8 cellular contexts compared by ENCODE assay signal in the genomic region with DNA sequence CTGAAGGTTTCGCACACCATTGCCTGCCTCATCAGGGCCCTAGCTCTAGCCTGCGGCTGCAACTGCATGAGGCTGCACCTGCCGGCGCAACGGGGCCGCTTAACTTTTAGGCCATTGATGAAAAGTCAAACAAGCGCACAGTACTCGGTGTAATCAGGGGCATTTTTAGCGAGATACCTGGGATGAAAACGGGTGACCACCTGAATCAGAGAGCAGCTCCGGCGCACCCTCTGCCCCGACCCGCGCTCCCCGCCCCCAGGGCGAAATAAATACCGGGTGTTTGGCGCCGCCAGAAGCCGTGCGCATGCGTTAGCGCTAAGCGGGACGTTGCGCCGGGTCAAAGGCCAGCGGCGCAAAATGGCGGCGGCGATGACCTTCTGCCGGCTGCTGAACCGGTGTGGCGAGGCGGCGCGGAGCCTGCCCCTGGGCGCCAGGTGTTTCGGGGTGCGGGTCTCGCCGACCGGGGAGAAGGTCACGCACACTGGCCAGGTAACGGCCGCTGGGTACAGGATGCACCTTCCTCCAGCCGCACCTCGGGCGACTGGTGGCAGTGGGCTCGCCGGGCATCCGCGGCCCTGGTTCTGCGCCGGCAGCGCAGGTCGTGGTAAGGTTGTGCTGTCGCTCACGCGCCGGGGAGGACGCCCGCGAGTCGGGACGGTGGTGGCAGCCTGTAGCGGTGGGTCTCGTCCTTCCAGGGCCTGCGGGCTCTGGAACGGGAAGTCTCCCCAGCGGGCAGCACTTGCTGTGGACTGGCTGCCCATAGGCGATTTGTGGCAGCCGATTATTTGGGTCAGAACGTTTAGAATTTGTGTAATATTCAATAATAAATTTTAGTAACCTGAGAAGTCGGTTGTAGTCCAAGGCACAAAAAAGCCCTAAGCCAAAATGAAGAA. TPM values are rescaled to one million over a fixed set of nuclear protein-coding genes. Genes with fewer than 3 reads are reported as not detected.
DNase-seq lines count a peak whose midpoint lies in the region; ATAC-seq and TF ChIP-seq lines count a peak whose summit lies in the region.

A gene (plus strand): TSS at position 347 of the 893 bp plus-strand sequence. CDS start 11 bp downstream, at position 358.

- H2AFZ ChIP-seq in PC-3 (ENCODE audit: low read length) = peak within 1 kb of the TSS; percentile 82

- peak within 1 kb of the TSS; percentile 95 for H3K4me2 ChIP-seq in PC-3 (ENCODE audit: low read length)

- H3K4me1 ChIP-seq in HUES6 (ENCODE audit: control insufficient read depth, insufficient read depth, low read length) (peaks cover 5% of the 10 kb centered on the region; the same call in 1 of the 2 replicates), PC-3 (ENCODE audit: insufficient read depth, low read length) (peaks cover 25% of the 10 kb centered on the region), esophagus squamous epithelium (peaks cover 9 to 66% (median 14%) of the 10 kb centered on the region in 3 donors)

- TF ChIP-seq CTCF in PC-3 (conservative IDR thresholded peaks at IDR 0.05; ENCODE audit: low read depth, low read length) (no peak), esophagus squamous epithelium (IDR thresholded peaks at IDR 0.05) (peak in 1 of 6 experiments; percentile 9)

- intact Hi-C loops in PC-3 (cut with micrococcal nuclease) (loop anchor here (2.0 kb wide), 1 partner anchor 29 kb away; no protein-coding TSS in a partner anchor), esophagus squamous epithelium (cut with DNase I) (no loop called here)

- no peaks in the 10 kb centered on the region for H3F3A ChIP-seq in PC-3 (ENCODE audit: low read length, unreplicated experiment)

- H3K9me3 ChIP-seq in HUES6 (ENCODE audit: control insufficient read depth, insufficient read depth, low read depth, low read length) (no peaks in the 10 kb centered on the region), PC-3 (ENCODE audit: low read length) (no peaks in the 10 kb centered on the region), esophagus squamous epithelium (no peaks in the 10 kb centered on the region)

- peak in 2 of 4 donors; percentile 24 to 72 for TF ChIP-seq POLR2A in esophagus squamous epithelium (IDR thresholded peaks at IDR 0.05)

- H3K79me2 ChIP-seq in PC-3 (ENCODE audit: low read length) = peaks cover 94% of the 10 kb centered on the region

- H3K4me3 ChIP-seq in HUES6 (ENCODE audit: low read depth, low read length) (peak within 1 kb of the TSS; percentile 98), PC-3 (ENCODE audit: low read length) (peak within 1 kb of the TSS; percentile 97), esophagus squamous epithelium (peak within 1 kb of the TSS; percentile 90 to 97 (median 94))

- peak within 1 kb of the TSS; percentile 93 for H3K27ac ChIP-seq in HUES6 (ENCODE audit: low read depth, low read length)
- H3K27ac ChIP-seq in PC-3 (ENCODE audit: low read length) = peak within 1 kb of the TSS; percentile 60
- peak within 1 kb of the TSS; percentile 91 to 93 (median 92) for H3K27ac ChIP-seq in esophagus squamous epithelium

- DNase-seq in D341Med (ENCODE audit: low spot score) (peak; percentile 87), PC-3 (peak; percentile 74), esophagus squamous epithelium (lab: John Stamatoyannopoulos, UW) (peak; percentile 28), myocyte (ENCODE audit: low read depth) (peak; percentile 81)
- peak; percentile 88 to 90 for DNase-seq in activated T-cell treated with anti-CD3 and anti-CD28 coated beads, Interleukin-2, amount 50 U/mL, for 48 hours
- DNase-seq in stimulated activated CD8-positive, alpha-beta memory T cell treated with anti-CD3 and anti-CD28 coated beads, Interleukin-7, amount 100 ng/mL, for 4 hours (ENCODE audit: low read depth in 2 of 2) = peak; percentile 36 to 79

- 0 to 1% methylated on average over 8 to 11 of the region's 77 CpGs for WGBS in esophagus squamous epithelium, 2 donors

- peak within 1 kb of the TSS; percentile 99 for H3K9ac ChIP-seq in HUES6 (ENCODE audit: low read length)
- H3K9ac ChIP-seq in PC-3 (ENCODE audit: low read length) = peak within 1 kb of the TSS; percentile 97

- no peaks in the 10 kb centered on the region for H3K27me3 ChIP-seq in HUES6 (ENCODE audit: control insufficient read depth, insufficient read depth, low read length)
- H3K27me3 ChIP-seq in PC-3 (ENCODE audit: low read length) = no peaks in the 10 kb centered on the region
- no peaks in the 10 kb centered on the region for H3K27me3 ChIP-seq in esophagus squamous epithelium

- no peaks in the 10 kb centered on the region for H3K9me2 ChIP-seq in PC-3 (replicated peaks; ENCODE audit: low read length)

- ATAC-seq in GM21390 (IDR thresholded peaks at IDR 0.05; ENCODE audit: unreplicated experiment) (peak; percentile 60), PC-3 (peak; percentile 45)

- CTCF ChIA-PET in PC-3 (lab: Charles Lee) = interaction anchor here (0.6 kb wide), 1 partner anchor 1045 kb away, joined by 3 read pairs; no protein-coding TSS in a partner anchor

- POLR2A ChIA-PET in PC-3 (lab: Charles Lee; ENCODE audit: unreplicated experiment) = no interaction called here

- peaks cover 61% of the 10 kb centered on the region for H3K36me3 ChIP-seq in HUES6 (ENCODE audit: control insufficient read depth, insufficient read depth, low read length)
- H3K36me3 ChIP-seq in PC-3 (ENCODE audit: low read depth, low read length) = peaks cover 54% of the 10 kb centered on the region
- H3K36me3 ChIP-seq in esophagus squamous epithelium = peaks cover 8 to 63% (median 38%) of the 10 kb centered on the region in 3 donors

- peaks cover 12% of the 10 kb centered on the region; the same call in 1 of the 2 replicates for H4K20me1 ChIP-seq in PC-3 (ENCODE audit: low read length)

- no TSS peak for BruUV-seq in PC-3 (replicated peaks; lab: Mats Ljungman, UMichigan)

RNA-seq across cellular contexts. Expression of the gene that starts here (rescaled TPM):
- total RNA-seq in PC-3 (2014; rRNA removed) (104 and 144 TPM in 2 replicates), esophagus squamous epithelium (10 to 100 TPM; 36.1 to 72.7 (median 57.3) TPM), myocyte (45.0 and 63.0 TPM in 2 replicates)
- 119 TPM for polyA plus RNA-seq in myocyte (2012)

Comparison
In these comparisons a context has a peak if more than half of its experiments do, and no peak if none do; other contexts are left out.
1. Peak in every context shown above with its lines: DNase-seq, ATAC-seq, H3K4me3 ChIP-seq and H3K27ac ChIP-seq.
2. DNase-seq: peak in every context shown above with its lines; median percentile 89 in activated T-cell treated with anti-CD3 and anti-CD28 coated beads, Interleukin-2, amount 50 U/mL, for 48 hours; 87 in D341Med; 81 in myocyte; 74 in PC-3; 58 in stimulated activated CD8-positive, alpha-beta memory T cell treated with anti-CD3 and anti-CD28 coated beads, Interleukin-7, amount 100 ng/mL, for 4 hours; 28 in esophagus squamous epithelium.